ENCODE assay signal across 8 cellular contexts in the genomic region with DNA sequence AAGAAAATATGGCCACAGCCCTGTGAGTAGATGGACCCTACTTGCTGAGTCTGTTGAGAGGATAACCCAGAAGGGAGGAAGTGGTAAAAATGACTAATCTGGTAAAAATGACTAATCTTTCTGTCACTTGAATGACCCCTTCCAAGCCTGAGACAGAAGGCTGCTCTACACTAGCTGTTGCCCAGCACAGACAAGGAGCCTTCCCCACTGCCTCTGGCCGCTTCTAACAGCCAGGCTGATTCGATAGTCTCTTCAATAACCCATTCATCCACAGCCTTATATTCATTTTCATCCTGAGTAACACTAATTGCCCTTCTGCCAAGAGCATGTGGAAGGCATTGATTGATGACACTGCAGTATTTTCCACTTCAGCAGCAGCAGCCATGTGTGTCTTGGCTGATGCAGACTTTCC. TPM values are rescaled to one million over a fixed set of nuclear protein-coding genes. Genes with fewer than 3 reads are reported as not detected.
A peak's percentile ranks its signal among the peaks of the same experiment; 100 is the strongest.
DNase-seq lines count a peak whose midpoint lies in the region; ATAC-seq, FAIRE-seq and TF ChIP-seq lines count a peak whose summit lies in the region.

No MANE protein-coding gene starts in this region.

- ATAC-seq in GM21447 (IDR thresholded peaks at IDR 0.05; ENCODE audit: unreplicated experiment): peak; percentile 94
- peak; percentile 98 for ATAC-seq in HG03571 (IDR thresholded peaks at IDR 0.05; ENCODE audit: unreplicated experiment)
- ATAC-seq in gastroesophageal sphincter: no peak

- H3K27ac ChIP-seq in effector memory CD4-positive, alpha-beta T cell (ENCODE audit: insufficient read depth, low read length, poor library complexity, severe bottlenecking): no peak overlapping the region
- H3K27ac ChIP-seq in small intestine (ENCODE audit: low read depth in 1 of 2, low read length in 1 of 2) (no peak overlapping the region), gastroesophageal sphincter (no peak overlapping the region)

- H3K27me3 ChIP-seq in effector memory CD4-positive, alpha-beta T cell (replicated peaks; ENCODE audit: control insufficient read depth, insufficient read depth, low read length, poor library complexity, severe bottlenecking): no peaks in the 10 kb centered on the region
- no peaks in the 10 kb centered on the region for H3K27me3 ChIP-seq in small intestine (ENCODE audit: control insufficient read depth in 2 of 2, insufficient read depth in 2 of 2, low read length in 2 of 2)
- no peaks in the 10 kb centered on the region for H3K27me3 ChIP-seq in gastroesophageal sphincter

- TF ChIP-seq EP300 in gastroesophageal sphincter (IDR thresholded peaks at IDR 0.05): no peak

- H3K9me3 ChIP-seq in effector memory CD4-positive, alpha-beta T cell (ENCODE audit: control insufficient read depth, low read length): no peaks in the 10 kb centered on the region
- H3K9me3 ChIP-seq in small intestine (ENCODE audit: control insufficient read depth, low read depth): peaks cover 1% of the 10 kb centered on the region
- H3K9me3 ChIP-seq in gastroesophageal sphincter: no peaks in the 10 kb centered on the region

- FAIRE-seq in small intestine (lab: Jason Lieb, UNC): no peak

- H3K36me3 ChIP-seq in effector memory CD4-positive, alpha-beta T cell (ENCODE audit: control insufficient read depth, insufficient read depth, low read length): no peaks in the 10 kb centered on the region
- H3K36me3 ChIP-seq in small intestine (ENCODE audit: control insufficient read depth in 2 of 2, insufficient read depth in 2 of 2, low read length in 2 of 2) (no peaks in the 10 kb centered on the region), gastroesophageal sphincter (no peaks in the 10 kb centered on the region)

- H3K4me1 ChIP-seq in effector memory CD4-positive, alpha-beta T cell (ENCODE audit: control insufficient read depth, insufficient read depth, low read length, poor library complexity, severe bottlenecking): no peaks in the 10 kb centered on the region
- no peaks in the 10 kb centered on the region for H3K4me1 ChIP-seq in small intestine (ENCODE audit: control insufficient read depth in 2 of 2, insufficient read depth in 1 of 2, low read depth in 1 of 2, low read length in 1 of 2)
- no peaks in the 10 kb centered on the region for H3K4me1 ChIP-seq in gastroesophageal sphincter

- TF ChIP-seq POLR2A in gastroesophageal sphincter (IDR thresholded peaks at IDR 0.05): no peak

- peak; percentile 74 for DNase-seq in GM04504 (ENCODE audit: low read depth)
- peak; percentile 22 for DNase-seq in amniotic stem cell (lab: John Stamatoyannopoulos, UW)
- peak; percentile 84 for DNase-seq in renal cortical epithelial cell (ENCODE audit: low read depth)
- no peak for DNase-seq in effector memory CD4-positive, alpha-beta T cell
- no peak for DNase-seq in small intestine

- no peak overlapping the region for H3K4me3 ChIP-seq in effector memory CD4-positive, alpha-beta T cell (ENCODE audit: insufficient read depth, low read depth, low read length, poor library complexity, severe bottlenecking)
- H3K4me3 ChIP-seq in small intestine (ENCODE audit: low read depth in 1 of 2, low read length in 2 of 2) (no peak overlapping the region), gastroesophageal sphincter (no peak overlapping the region)

- no peak for TF ChIP-seq CTCF in gastroesophageal sphincter (IDR thresholded peaks at IDR 0.05)

- WGBS in small intestine, 3 donors: 56 to 75% (median 61%) methylated on average over 2 of the region's 2 CpGs
- WGBS in gastroesophageal sphincter (ENCODE audit: low coverage in 1 of 2), 2 donors: 20 to 25% methylated on average over 1 to 2 of the region's 2 CpGs

RNA-seq across cellular contexts. Expression of a gene that starts 18.4 kb away (rescaled TPM):
- total RNA-seq in renal cortical epithelial cell (not detected in 2 replicates), gastroesophageal sphincter (1 to 10 TPM in 3 of 4 donors, not detected in 1; 1.4 to 2.4 (median 1.9) TPM)
- polyA plus RNA-seq in small intestine: not detected

Comparison
In these comparisons a context has a peak if more than half of its experiments do, and no peak if none do; other contexts are left out.
1. DNase-seq: peak in GM04504 (single experiment), amniotic stem cell (single experiment) and renal cortical epithelial cell (single experiment); none in effector memory CD4-positive, alpha-beta T cell (0 of 3) and small intestine (single experiment).